23 cellular contexts compared by ENCODE assay signal in the genomic region with DNA sequence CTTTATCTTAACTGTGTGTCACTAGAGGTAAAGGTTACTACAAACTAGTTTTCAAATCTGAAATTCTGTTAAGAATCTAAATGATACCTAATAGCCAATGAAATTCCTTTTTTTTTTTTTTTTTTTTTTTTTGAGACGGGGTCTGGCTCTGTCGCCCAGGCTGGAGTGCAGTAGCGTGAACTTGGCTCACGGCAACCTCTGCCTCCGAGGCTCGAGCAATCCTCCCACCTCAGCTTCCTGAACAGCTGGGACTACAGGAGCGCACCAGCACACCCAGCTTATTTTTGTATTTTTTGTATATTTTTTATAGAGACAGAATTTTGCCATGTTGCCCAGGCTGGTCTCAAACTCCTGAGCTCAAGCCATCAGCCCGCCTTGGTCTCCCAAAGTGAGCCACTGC.
"Had no signal": no experiment of that assay in that cellular context is flagged by ENCODE, and none has a peak within 500 bp of the region (broad histone marks: within the 10 kb centered on the region; RNA-seq: fewer than 3 reads in every experiment).

No MANE protein-coding gene starts in this region.

- H3K4me1 ChIP-seq: stomach, suprapubic skin, tibial artery, tibial nerve, transverse colon, upper lobe of right lung, uterus, vagina had no signal

- H3K4me3 ChIP-seq: stomach, suprapubic skin, testis, thoracic aorta, thyroid gland, tibial artery, tibial nerve, transverse colon, upper lobe of left lung, upper lobe of right lung, uterus, vagina had no signal

- H3K36me3 ChIP-seq: stomach, suprapubic skin, thoracic aorta, thyroid gland, tibial artery, transverse colon, upper lobe of left lung, upper lobe of right lung, uterus, vagina had no signal

- H3K9me3 ChIP-seq: testis, thyroid gland, uterus, vagina had no signal

- H3K27ac ChIP-seq: stomach, suprapubic skin, testis, thoracic aorta, thyroid gland, tibial artery, tibial nerve, transverse colon, upper lobe of left lung, upper lobe of right lung, uterus, vagina had no signal

- H3K27me3 ChIP-seq: stomach, suprapubic skin, testis, thyroid gland, tibial artery, tibial nerve, transverse colon, upper lobe of left lung, upper lobe of right lung, uterus, vagina had no signal

- DNase-seq: stimulated activated CD4-positive, alpha-beta T cell treated with anti-CD3 and anti-CD28 coated beads, Interleukin-2, amount 100 ng/mL, for 48 hours; stimulated activated CD4-positive, alpha-beta T cell treated with anti-CD3 and anti-CD28 coated beads, Interleukin-4, amount 100 ng/mL, for 1 hour; stimulated activated CD4-positive, alpha-beta T cell treated with anti-CD3 and anti-CD28 coated beads, Interleukin-4, amount 100 ng/mL, for 24 hours; stimulated activated CD4-positive, alpha-beta T cell treated with anti-CD3 and anti-CD28 coated beads, Interleukin-4, amount 100 ng/mL, for 4 hours; stimulated activated CD8-positive, alpha-beta memory T cell treated with anti-CD3 and anti-CD28 coated beads, Interleukin-4, amount 100 ng/mL, for 48 hours; stimulated activated naive B cell treated with anti-CD40 and anti-IgM and Interleukin-4, amounts not matched to agents 10 μg/mL and 1 μg/mL and 100 μg/mL, for 72 hours; stimulated activated naive CD4-positive, alpha-beta T cell; stimulated activated naive CD4-positive, alpha-beta T cell treated with Interleukin-2 at 50 U/mL for 16 hours; stimulated activated naive CD8-positive, alpha-beta T cell treated with anti-CD3 and anti-CD28 coated beads, Interleukin-15, amount 100 ng/mL, for 72 hours; stimulated activated naive CD8-positive, alpha-beta T cell treated with anti-CD3 and anti-CD28 coated beads, Interleukin-15, Interleukin-2, amounts not matched to agents 100 U/mL and 50 U/mL, for 24 hours; stomach; substantia nigra; testis; thyroid gland; tibial artery; transverse colon; upper lobe of left lung; upper lobe of right lung; uterus had no signal
